ENCODE assay signal across 36 cellular contexts in the genomic region with DNA sequence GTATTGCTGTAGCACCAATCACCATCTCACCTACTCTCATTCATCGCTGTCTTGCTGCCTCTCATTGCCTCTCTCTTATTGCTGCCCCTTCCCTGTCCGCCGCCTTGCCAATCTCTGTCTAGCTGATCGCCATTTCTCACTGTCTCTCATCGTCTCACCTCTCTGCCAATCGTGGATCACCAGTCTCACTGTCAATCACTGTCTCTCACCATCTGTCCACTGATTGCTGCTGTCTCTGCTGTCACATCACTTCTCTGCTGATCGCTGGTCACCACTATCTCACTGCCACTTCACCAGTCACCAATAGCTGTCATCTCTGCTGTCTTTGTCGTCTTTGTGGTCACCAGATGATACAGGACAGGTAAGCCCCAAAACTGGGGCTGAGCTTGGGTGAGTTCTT. TPM values are rescaled to one million over a fixed set of nuclear protein-coding genes. Genes with fewer than 3 reads are reported as not detected.
"Had no signal": no experiment of that assay in that cellular context is flagged by ENCODE, and none has a peak within 500 bp of the region (broad histone marks: within the 10 kb centered on the region; RNA-seq: fewer than 3 reads in every experiment).

No MANE protein-coding gene starts in this region.

- H3K27ac Mint-ChIP-seq: activated B cell treated with CpG ODN at 0.5 μM for 24 hours; activated CD4-positive, alpha-beta memory T cell treated with anti-CD3 and anti-CD28 coated beads, Interleukin-2, amount 10 ng/mL, durations not matched to agents 7 days and 5 days; activated CD4-positive, alpha-beta T cell treated with anti-CD3 and anti-CD28 coated beads, Interleukin-2, amount 10 ng/mL, durations not matched to agents 7 days and 5 days; activated CD8-positive, alpha-beta memory T cell treated with anti-CD3 and anti-CD28 coated beads, Interleukin-2, amount 10 ng/mL, durations not matched to agents 7 days and 5 days; activated CD8-positive, alpha-beta T cell treated with anti-CD3 and anti-CD28 coated beads, Interleukin-2, amount 10 ng/mL, durations not matched to agents 7 days and 5 days; activated naive CD4-positive, alpha-beta T cell treated with anti-CD3 and anti-CD28 coated beads, Interleukin-2, amount 10 ng/mL, durations not matched to agents 7 days and 5 days; activated naive CD4-positive, alpha-beta T cell treated with anti-CD3 and anti-CD28 coated beads, Interleukin-2, amount 50 U/mL, for 24 hours; activated naive CD8-positive, alpha-beta T cell; activated naive CD8-positive, alpha-beta T cell treated with anti-CD3 and anti-CD28 coated beads, Interleukin-2, amount 50 U/mL, for 24 hours; activated T-cell treated with anti-CD3 and anti-CD28 coated beads, Interleukin-2, amount 50 U/mL, for 24 hours; activated T-helper 2 cell treated with anti-CD3 and anti-CD28 coated beads, Interferon-gamma antibody, Interleukin-2, Interleukin-4, amounts not matched to agents 10 μg/mL and 5 μg/mL and 100 μg/mL, durations not matched to agents 14 hours and 24 hours and 36 hours; brain; T-helper 1 cell treated with Interleukin-12 subunit alpha and Interleukin-12 subunit beta and Interleukin-4 antibody, amounts not matched to agents 30 μg/mL and 1 μg/mL, for 36 hours; T-helper 2 cell treated with Interferon-gamma antibody and Interleukin-4, amounts not matched to agents 5 μg/mL and 100 μg/mL, for 36 hours had no signal

- H3K36me3 Mint-ChIP-seq: activated naive CD4-positive, alpha-beta T cell treated with anti-CD3 and anti-CD28 coated beads, Interleukin-2, amount 10 ng/mL, durations not matched to agents 7 days and 5 days; activated naive CD4-positive, alpha-beta T cell treated with anti-CD3 and anti-CD28 coated beads, Interleukin-2, amount 50 U/mL, for 24 hours; activated naive CD8-positive, alpha-beta T cell; brain had no signal

- H3K9me3 ChIP-seq: ascending aorta had no signal

- H3K4me3 Mint-ChIP-seq: activated B cell treated with CpG ODN at 0.5 μM for 24 hours; activated CD4-positive, alpha-beta memory T cell treated with anti-CD3 and anti-CD28 coated beads, Interleukin-2, amount 10 ng/mL, durations not matched to agents 7 days and 5 days; activated CD4-positive, alpha-beta T cell treated with anti-CD3 and anti-CD28 coated beads, Interleukin-2, amount 10 ng/mL, durations not matched to agents 7 days and 5 days; activated CD8-positive, alpha-beta memory T cell treated with anti-CD3 and anti-CD28 coated beads, Interleukin-2, amount 10 ng/mL, durations not matched to agents 7 days and 5 days; activated CD8-positive, alpha-beta T cell treated with anti-CD3 and anti-CD28 coated beads, Interleukin-2, amount 10 ng/mL, durations not matched to agents 7 days and 5 days; activated naive CD4-positive, alpha-beta T cell treated with anti-CD3 and anti-CD28 coated beads, Interleukin-2, amount 10 ng/mL, durations not matched to agents 7 days and 5 days; activated naive CD4-positive, alpha-beta T cell treated with anti-CD3 and anti-CD28 coated beads, Interleukin-2, amount 50 U/mL, for 24 hours; activated naive CD8-positive, alpha-beta T cell; activated naive CD8-positive, alpha-beta T cell treated with anti-CD3 and anti-CD28 coated beads, Interleukin-2, amount 50 U/mL, for 24 hours; activated T-cell treated with anti-CD3 and anti-CD28 coated beads, Interleukin-2, amount 50 U/mL, for 24 hours; brain; central memory CD8-positive, alpha-beta T cell; T-helper 1 cell treated with Interleukin-12 subunit alpha and Interleukin-12 subunit beta and Interleukin-4 antibody, amounts not matched to agents 30 μg/mL and 1 μg/mL, for 36 hours; T-helper 2 cell treated with Interferon-gamma antibody and Interleukin-4, amounts not matched to agents 5 μg/mL and 100 μg/mL, for 36 hours had no signal

- H3K4me1 ChIP-seq: ascending aorta had no signal

- H3K4me3 ChIP-seq: ascending aorta, cardiac muscle cell had no signal

- H3K36me3 ChIP-seq: ascending aorta, cardiac muscle cell had no signal

- H3K4me1 Mint-ChIP-seq: activated CD4-positive, alpha-beta memory T cell treated with anti-CD3 and anti-CD28 coated beads, Interleukin-2, amount 10 ng/mL, durations not matched to agents 7 days and 5 days; activated CD4-positive, alpha-beta T cell treated with anti-CD3 and anti-CD28 coated beads, Interleukin-2, amount 10 ng/mL, durations not matched to agents 7 days and 5 days; activated CD8-positive, alpha-beta memory T cell treated with anti-CD3 and anti-CD28 coated beads, Interleukin-2, amount 10 ng/mL, durations not matched to agents 7 days and 5 days; activated naive CD4-positive, alpha-beta T cell treated with anti-CD3 and anti-CD28 coated beads, Interleukin-2, amount 10 ng/mL, durations not matched to agents 7 days and 5 days; activated naive CD4-positive, alpha-beta T cell treated with anti-CD3 and anti-CD28 coated beads, Interleukin-2, amount 50 U/mL, for 24 hours; activated naive CD8-positive, alpha-beta T cell treated with anti-CD3 and anti-CD28 coated beads, Interleukin-2, amount 50 U/mL, for 24 hours; brain; central memory CD8-positive, alpha-beta T cell had no signal

- DNase-seq: activated B cell treated with CpG ODN at 0.5 μM for 24 hours; activated CD4-positive, alpha-beta memory T cell treated with anti-CD3 and anti-CD28 coated beads, Interleukin-2, amount 10 ng/mL, durations not matched to agents 7 days and 5 days; activated CD4-positive, alpha-beta T cell treated with anti-CD3 and anti-CD28 coated beads for 4 hours; activated CD4-positive, alpha-beta T cell treated with anti-CD3 and anti-CD28 coated beads, Interleukin-2, amount 10 ng/mL, durations not matched to agents 7 days and 5 days; activated CD4-positive, alpha-beta T cell treated with anti-CD3 and anti-CD28 coated beads, Interleukin-2, amount 50 U/mL, for 48 hours; activated CD4-positive, CD25-positive, alpha-beta regulatory T cell treated with anti-CD3 and anti-CD28 coated beads, Interleukin-2, amount 50 U/mL, for 72 hours; activated CD8-positive, alpha-beta memory T cell treated with anti-CD3 and anti-CD28 coated beads for 24 hours; activated CD8-positive, alpha-beta memory T cell treated with anti-CD3 and anti-CD28 coated beads, Interleukin-2, amount 10 ng/mL, durations not matched to agents 7 days and 5 days; activated CD8-positive, alpha-beta memory T cell treated with anti-CD3 and anti-CD28 coated beads, Interleukin-2, amount 50 U/mL, for 48 hours; activated CD8-positive, alpha-beta T cell treated with anti-CD3 and anti-CD28 coated beads, Interleukin-2, amount 10 ng/mL, durations not matched to agents 7 days and 5 days; activated effector memory CD4-positive, alpha-beta T cell treated with Interleukin-2 at 50 U/mL for 16 hours; activated gamma-delta T cell; activated naive CD4-positive, alpha-beta T cell treated with anti-CD3 and anti-CD28 coated beads, Interleukin-2, amount 10 ng/mL, durations not matched to agents 7 days and 5 days; activated naive CD4-positive, alpha-beta T cell treated with Interleukin-2 at 50 U/mL for 16 hours; activated naive CD8-positive, alpha-beta T cell treated with anti-CD3 and anti-CD28 coated beads, Interleukin-2, amount 50 U/mL, for 24 hours; activated T-cell treated with anti-CD3 and anti-CD28 coated beads, Interleukin-2, amount 50 U/mL, for 24 hours; activated T-cell treated with anti-CD3 and anti-CD28 coated beads, Interleukin-2, amount 50 U/mL, for 48 hours; amygdala; anterior cingulate cortex; caudate nucleus; cerebellar nuclear complex; T-helper 1 cell; T-helper 2 cell; T-helper 9 cell had no signal

- H3K27me3 ChIP-seq: ascending aorta, cardiac muscle cell had no signal

- H3K27ac ChIP-seq: ascending aorta, cardiac muscle cell, VCaP had no signal

- ATAC-seq: activated CD8-positive, alpha-beta memory T cell treated with anti-CD3 and anti-CD28 coated beads, Interleukin-2, amount 10 ng/mL, durations not matched to agents 7 days and 5 days; activated CD8-positive, alpha-beta T cell treated with anti-CD3 and anti-CD28 coated beads, Interleukin-2, amount 10 ng/mL, durations not matched to agents 7 days and 5 days; activated naive CD8-positive, alpha-beta T cell treated with anti-CD3 and anti-CD28 coated beads, Interleukin-2, amount 50 U/mL, for 24 hours had no signal

- FAIRE-seq: bronchial epithelial cell, TTC549 had no signal

- H3K9me3 Mint-ChIP-seq: activated naive CD4-positive, alpha-beta T cell treated with anti-CD3 and anti-CD28 coated beads, Interleukin-2, amount 50 U/mL, for 24 hours; central memory CD8-positive, alpha-beta T cell had no signal

RNA-seq across cellular contexts. Expression of a gene that starts 45.7 kb away (rescaled TPM):
- total RNA-seq: activated CD4-positive, alpha-beta memory T cell treated with anti-CD3 and anti-CD28 coated beads, Interleukin-2, amount 10 ng/mL, durations not matched to agents 7 days and 5 days; activated CD4-positive, alpha-beta T cell treated with anti-CD3 and anti-CD28 coated beads, Interleukin-2, amount 10 ng/mL, durations not matched to agents 7 days and 5 days; activated CD8-positive, alpha-beta memory T cell treated with anti-CD3 and anti-CD28 coated beads, Interleukin-2, amount 10 ng/mL, durations not matched to agents 7 days and 5 days; ascending aorta had no signal
